ENCODE assay signal across 37 cellular contexts in the genomic region with DNA sequence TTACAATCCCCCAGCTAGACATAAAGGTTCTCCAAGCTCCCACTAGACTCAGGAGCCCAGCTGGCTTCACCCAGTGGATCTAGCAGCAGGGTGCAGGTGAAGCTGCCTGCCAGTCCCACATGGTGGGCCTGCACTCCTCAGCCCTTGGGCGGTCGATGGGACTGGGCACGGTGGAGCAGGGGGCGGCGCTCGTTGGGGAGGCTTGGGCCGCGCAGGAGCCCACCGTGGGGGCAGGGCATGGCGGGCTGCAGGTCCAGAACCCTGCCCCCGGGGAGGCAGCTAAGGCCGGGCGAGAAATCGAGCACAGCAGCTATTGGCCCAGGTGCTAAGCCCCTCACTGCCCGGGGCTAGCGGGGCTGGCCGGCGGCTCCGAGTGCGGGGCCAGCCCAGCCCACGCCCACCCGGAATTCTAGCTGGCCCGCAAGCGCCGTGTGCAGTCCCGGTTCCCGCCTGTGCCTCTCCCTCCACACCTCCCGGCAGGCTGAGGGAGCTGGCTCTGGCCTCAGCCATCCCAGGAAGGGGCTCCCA. TPM values are rescaled to one million over a fixed set of nuclear protein-coding genes. Genes with fewer than 3 reads are reported as not detected.
DNase-seq lines count a peak whose midpoint lies in the region; FAIRE-seq and TF ChIP-seq lines count a peak whose summit lies in the region.
"Had no signal": no experiment of that assay in that cellular context is flagged by ENCODE, and none has a peak within 500 bp of the region (broad histone marks: within the 10 kb centered on the region; RNA-seq: fewer than 3 reads in every experiment).

No MANE protein-coding gene starts in this region.

- no peaks in the 10 kb centered on the region for H3K36me3 ChIP-seq in kidney (ENCODE audit: control insufficient read depth in 1 of 2, insufficient read depth in 2 of 2, low read length in 2 of 2)
- no peaks in the 10 kb centered on the region for H3K36me3 ChIP-seq in breast epithelium
- H3K36me3 ChIP-seq: BE2C; BLaER1; BLaER1 treated with 17β-estradiol and CSF1 and Interleukin-3, amounts not matched to agents 10 nM and 100 nM had no signal

- no peak overlapping the region for H3K27ac ChIP-seq in kidney (ENCODE audit: low read depth in 2 of 2, low read length in 2 of 2)
- no peak overlapping the region for H3K27ac ChIP-seq in breast epithelium
- H3K27ac ChIP-seq: 22Rv1; A549; BLaER1; BLaER1 treated with 17β-estradiol and CSF1 and Interleukin-3, amounts not matched to agents 10 nM and 100 nM; C4-2B had no signal

- no peak overlapping the region for H3K9ac ChIP-seq in kidney (ENCODE audit: low read length in 2 of 2)
- H3K9ac ChIP-seq: BLaER1; BLaER1 treated with 17β-estradiol and CSF1 and Interleukin-3, amounts not matched to agents 10 nM and 100 nM had no signal

- H3K9me3 Mint-ChIP-seq in chondrocyte (ENCODE audit: low read depth), result peaks cover 18% of the 10 kb centered on the region
- H3K9me3 Mint-ChIP-seq: CD4-positive, alpha-beta memory T cell; CD4-positive, alpha-beta T cell; CD8-positive, alpha-beta memory T cell; CD8-positive, alpha-beta T cell had no signal

- TF ChIP-seq CTCF in chondrocyte (IDR thresholded peaks at IDR 0.05) (no peak), kidney (IDR thresholded peaks at IDR 0.05; ENCODE audit: borderline replicate concordance, extremely low read depth, insufficient read depth) (no peak), breast epithelium (IDR thresholded peaks at IDR 0.05) (no peak)

- H3K4me3 Mint-ChIP-seq in chondrocyte (ENCODE audit: unreplicated experiment), result no peak overlapping the region
- H3K4me3 Mint-ChIP-seq: B cell; CD14-positive monocyte; CD4-positive, alpha-beta memory T cell; CD4-positive, alpha-beta T cell; CD4-positive, CD25-positive, alpha-beta regulatory T cell; CD8-positive, alpha-beta memory T cell; CD8-positive, alpha-beta T cell had no signal

- intact Hi-C loops in kidney (cut with DNase I), result no loop called here
- intact Hi-C loops in posterior vena cava (cut with DNase I), result no loop called here
- intact Hi-C loops in breast epithelium (cut with DNase I; ENCODE audit: low total_unique reads), result no loop called here

- H3K27ac Mint-ChIP-seq in chondrocyte (ENCODE audit: unreplicated experiment), result no peak overlapping the region
- H3K27ac Mint-ChIP-seq: B cell; CD14-positive monocyte; CD4-positive, alpha-beta memory T cell; CD4-positive, alpha-beta T cell; CD4-positive, CD25-positive, alpha-beta regulatory T cell; CD8-positive, alpha-beta memory T cell; CD8-positive, alpha-beta T cell had no signal

- H3K4me3 ChIP-seq in kidney (ENCODE audit: low read length in 2 of 2) (no peak overlapping the region), breast epithelium (no peak overlapping the region)
- H3K4me3 ChIP-seq: A549; BLaER1; BLaER1 treated with 17β-estradiol and CSF1 and Interleukin-3, amounts not matched to agents 10 nM and 100 nM had no signal

- TF ChIP-seq POLR2A in breast epithelium (IDR thresholded peaks at IDR 0.05), result no peak

- H3K27me3 ChIP-seq in breast epithelium, result peaks cover 0 to 10% of the 10 kb centered on the region in 2 donors
- H3K27me3 ChIP-seq: BE2C had no signal

- no peaks in the 10 kb centered on the region for H3K36me3 Mint-ChIP-seq in chondrocyte (ENCODE audit: low read depth)
- H3K36me3 Mint-ChIP-seq: CD14-positive monocyte; CD4-positive, alpha-beta memory T cell; CD4-positive, CD25-positive, alpha-beta regulatory T cell; CD8-positive, alpha-beta memory T cell; CD8-positive, alpha-beta T cell had no signal

- no peaks in the 10 kb centered on the region for H3K27me3 Mint-ChIP-seq in chondrocyte (ENCODE audit: low read depth)
- H3K27me3 Mint-ChIP-seq: B cell; CD4-positive, alpha-beta memory T cell; CD4-positive, alpha-beta T cell; CD4-positive, CD25-positive, alpha-beta regulatory T cell had no signal

- FAIRE-seq in kidney (lab: Jason Lieb, UNC), result no peak
- FAIRE-seq: A204.1, A549, D721Med had no signal

- H3K4me1 ChIP-seq in kidney (ENCODE audit: control insufficient read depth in 1 of 2, insufficient read depth in 1 of 2, low read depth in 1 of 2, low read length in 2 of 2), result no peaks in the 10 kb centered on the region
- H3K4me1 ChIP-seq in breast epithelium, result no peaks in the 10 kb centered on the region
- H3K4me1 ChIP-seq: A549; BE2C; BLaER1; BLaER1 treated with 17β-estradiol and CSF1 and Interleukin-3, amounts not matched to agents 10 nM and 100 nM; Caco-2 had no signal

- DNase-seq in chondrocyte (ENCODE audit: low spot score) (peak; percentile 84), kidney (peak; percentile 66), posterior vena cava (ENCODE audit: low spot score) (peak; percentile 68), breast epithelium (ENCODE audit: low spot score in 2 of 2) (no peak), NCI-H774 (lab: John Stamatoyannopoulos, UW) (no peak)
- DNase-seq in stimulated activated CD4-positive, alpha-beta T cell treated with anti-CD3 and anti-CD28 coated beads, Interleukin-2, amount 100 ng/mL, for 48 hours, result no peak
- DNase-seq: 8988T; ACHN; AML-193; BE2C; C1 segment of cervical spinal cord; Caco-2; Calu3; CD4-positive, alpha-beta memory T cell; CD4-positive, alpha-beta T cell; CD4-positive, CD25-positive, alpha-beta regulatory T cell; CD8-positive, alpha-beta memory T cell; CD8-positive, alpha-beta T cell; COR-L47; DMS 273 treated with DMSO at 0.1 percent for 48 hours; DMS153; DMS53; DMS79; DMS79 treated with DMSO at 0.1 percent for 48 hours; DND-41; EL had no signal

- no peaks in the 10 kb centered on the region for H3K4me1 Mint-ChIP-seq in chondrocyte (ENCODE audit: low read depth)
- H3K4me1 Mint-ChIP-seq: CD14-positive monocyte; CD4-positive, alpha-beta memory T cell; CD4-positive, CD25-positive, alpha-beta regulatory T cell; CD8-positive, alpha-beta memory T cell had no signal

- no peaks in the 10 kb centered on the region for H3K9me3 ChIP-seq in kidney (ENCODE audit: control insufficient read depth in 1 of 2, low read length in 2 of 2)
- peaks cover 0 to 9% of the 10 kb centered on the region in 2 donors for H3K9me3 ChIP-seq in breast epithelium
- H3K9me3 ChIP-seq: A549, BE2C, Caco-2 had no signal

RNA-seq across cellular contexts. Expression of a gene that starts 9.6 kb away (rescaled TPM):
- total RNA-seq in chondrocyte (1.2 to 1.4 TPM (median 1.4 TPM) in 3 replicates), kidney (25.3 TPM), posterior vena cava (10 to 100 TPM; 20.5 to 24.5 TPM), breast epithelium (10 to 100 TPM; 23.6 to 27.4 (median 25.4) TPM)
- polyA plus RNA-seq in kidney (ENCODE audit: insufficient read depth, low read depth, low replicate concordance), result 6.1 TPM
- total RNA-seq: A172, A673 had no signal

Comparison
In these comparisons a context has a peak if more than half of its experiments do, and no peak if none do; other contexts are left out.
1. DNase-seq: peak in chondrocyte (single experiment), kidney (single experiment) and posterior vena cava (single experiment); none in breast epithelium (0 of 2), stimulated activated CD4-positive, alpha-beta T cell treated with anti-CD3 and anti-CD28 coated beads, Interleukin-2, amount 100 ng/mL, for 48 hours (0 of 2) and NCI-H774 (single experiment).